In the genomic region with DNA sequence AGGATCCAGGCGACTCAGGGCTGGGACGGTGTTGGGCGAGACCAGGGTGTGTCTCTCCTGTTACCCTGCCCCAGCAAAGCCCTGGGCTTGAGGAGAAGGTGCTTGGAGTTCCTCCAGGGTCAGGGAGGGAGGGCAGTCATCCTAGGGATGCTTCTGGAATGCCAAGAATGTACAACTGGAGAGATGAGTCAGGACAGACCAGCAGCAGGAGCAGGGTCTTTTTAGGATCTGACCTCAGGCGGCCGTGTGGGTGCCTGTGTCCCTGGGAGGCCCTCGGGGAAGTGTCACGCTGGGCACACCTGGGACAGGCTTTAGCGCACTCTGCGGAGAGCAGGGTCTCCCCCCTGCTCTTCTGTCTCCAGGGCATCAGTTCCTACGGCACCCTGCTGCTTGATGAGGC, we compare ENCODE assay signal across 10 cellular contexts. TPM values are rescaled to one million over a fixed set of nuclear protein-coding genes. Genes with fewer than 3 reads are reported as not detected.
A peak's percentile ranks its signal among the peaks of the same experiment; 100 is the strongest.
DNase-seq lines count a peak whose midpoint lies in the region; ATAC-seq and TF ChIP-seq lines count a peak whose summit lies in the region.
"Had no signal": no experiment of that assay in that cellular context is flagged by ENCODE, and none has a peak within 500 bp of the region (broad histone marks: within the 10 kb centered on the region; RNA-seq: fewer than 3 reads in every experiment).

No MANE protein-coding gene starts in this region.

- WGBS in lung, 2 donors: 80 to 91% methylated on average over 10 of the region's 10 CpGs

- no peaks in the 10 kb centered on the region for H3K9me3 ChIP-seq in lung (ENCODE audit: control insufficient read depth in 2 of 2, insufficient read depth in 1 of 2, low read length in 1 of 2)

- no peaks in the 10 kb centered on the region for H3K27me3 ChIP-seq in ACC112 (ENCODE audit: insufficient read depth, low read length)
- H3K27me3 ChIP-seq in lung (ENCODE audit: control insufficient read depth, insufficient read depth): no peaks in the 10 kb centered on the region

- ATAC-seq in lung (ENCODE audit: insufficient read depth, low FRiP score) (no peak), GM18498 (IDR thresholded peaks at IDR 0.05; ENCODE audit: unreplicated experiment) (no peak), HG02678 (IDR thresholded peaks at IDR 0.05; ENCODE audit: unreplicated experiment) (no peak), HG02852 (IDR thresholded peaks at IDR 0.05; ENCODE audit: unreplicated experiment) (no peak)

- H3K36me3 ChIP-seq in ACC112 (ENCODE audit: insufficient read depth, low read length): peaks cover 4% of the 10 kb centered on the region; the same call in 1 of the 2 replicates
- peaks cover 0 to 2% of the 10 kb centered on the region in 2 donors for H3K36me3 ChIP-seq in lung (ENCODE audit: control insufficient read depth in 2 of 2, insufficient read depth in 2 of 2, low read length in 2 of 2)

- no peaks in the 10 kb centered on the region for H3K79me2 ChIP-seq in ACC112 (ENCODE audit: control insufficient read depth, insufficient read depth, low read length, unreplicated experiment)

- H3K4me3 ChIP-seq in ACC112 (ENCODE audit: low read depth, low read length): no peak overlapping the region
- no peak overlapping the region for H3K4me3 ChIP-seq in coronary artery
- no peak overlapping the region for H3K4me3 ChIP-seq in lung

- TF ChIP-seq CTCF in coronary artery (IDR thresholded peaks at IDR 0.05) (no peak), lung (IDR thresholded peaks at IDR 0.05; ENCODE audit: control extremely low read depth, extremely low read depth) (no peak)

- no peak overlapping the region for H2AFZ ChIP-seq in ACC112 (ENCODE audit: low read length, unreplicated experiment)

- DNase-seq in LHCN-M2 (ENCODE audit: low read depth) (peak; percentile 97), coronary artery (ENCODE audit: low spot score) (no peak), lung (ENCODE audit: low spot score) (no peak), NCI-H82 treated with DMSO at 0.1 percent for 48 hours (lab: John Stamatoyannopoulos, UW; ENCODE audit: unreplicated experiment) (no peak)
- DNase-seq: NCI-H345 had no signal

- H3K4me1 ChIP-seq in ACC112 (ENCODE audit: control insufficient read depth, insufficient read depth, low read length, unreplicated experiment): peaks cover 55% of the 10 kb centered on the region
- H3K4me1 ChIP-seq in lung (ENCODE audit: control insufficient read depth in 2 of 2, insufficient read depth in 2 of 2, low read length in 2 of 2): peaks cover 21 to 63% of the 10 kb centered on the region in 2 donors

- H3K27ac ChIP-seq in ACC112 (ENCODE audit: low read depth, low read length) (peak overlapping the region; percentile 69), coronary artery (peak overlapping the region; percentile 95 to 100), lung (ENCODE audit: low read depth in 1 of 2, low read length in 1 of 2) (peak overlapping the region; percentile 37 to 75)

RNA-seq across cellular contexts. Expression of a gene that starts 8.2 kb away (rescaled TPM):
- total RNA-seq in LHCN-M2 (2014; rRNA removed) (84.4 and 129 TPM in 2 replicates), lung (10 to 100 TPM; 72.5 to 91.3 TPM)
- polyA plus RNA-seq in LHCN-M2 (2012): 254 TPM
- 10 to 100 TPM; 40.6 to 74.0 TPM for polyA plus RNA-seq in lung

RNA-seq across cellular contexts. Expression of a gene that starts 47.7 kb away (rescaled TPM):
- total RNA-seq in LHCN-M2 (2014; rRNA removed) (0.13 and 4.1 TPM in 2 replicates), lung (10 to 100 TPM; 11.6 to 13.0 TPM)
- polyA plus RNA-seq in LHCN-M2 (2012): 2.0 TPM
- 1 to 10 TPM; 1.5 to 2.7 TPM for polyA plus RNA-seq in lung
- total RNA-seq: activated CD8-positive, alpha-beta memory T cell treated with anti-CD3 and anti-CD28 coated beads for 36 hours had no signal
